Comparison of ENCODE assay signal across 11 cellular contexts in genomic region chr18:79798346-79798998, GRCh38. TPM values are rescaled to one million over a fixed set of nuclear protein-coding genes. Genes with fewer than 3 reads are reported as not detected.
DNase-seq lines count a peak whose midpoint lies in the region; ATAC-seq and TF ChIP-seq lines count a peak whose summit lies in the region.
"Had no signal": no experiment of that assay in that cellular context is flagged by ENCODE, and none has a peak within 500 bp of the region (broad histone marks: within the 10 kb centered on the region; RNA-seq: fewer than 3 reads in every experiment).

No MANE protein-coding gene starts in this region.

- H3K27ac ChIP-seq in duodenal mucosa (ENCODE audit: low read depth, low read length), result no peak overlapping the region
- no peak overlapping the region for H3K27ac ChIP-seq in mesodermal cell (ENCODE audit: low read depth, low read length, severe bottlenecking)
- no peak overlapping the region for H3K27ac ChIP-seq in thoracic aorta

- ATAC-seq in activated T-cell treated with anti-CD3 and anti-CD28 coated beads, Interleukin-2, amount 50 U/mL, for 72 hours (replicated peaks in 1 of 2), result no peak
- ATAC-seq in thoracic aorta (ENCODE audit: insufficient number of reproducible peaks, low FRiP score, low read depth) (no peak), GM18519 (IDR thresholded peaks at IDR 0.05; ENCODE audit: low FRiP score, unreplicated experiment) (no peak), HG03439 (IDR thresholded peaks at IDR 0.05; ENCODE audit: unreplicated experiment) (no peak)
- ATAC-seq: activated CD4-positive, CD25-positive, alpha-beta regulatory T cell treated with anti-CD3 and anti-CD28 coated beads, Interleukin-2, amount 50 U/mL, for 24 hours had no signal

- H3K4me3 Mint-ChIP-seq in activated T-cell treated with anti-CD3 and anti-CD28 coated beads, Interleukin-2, amount 50 U/mL, for 72 hours, result peak overlapping the region; percentile 45 to 60
- H3K4me3 Mint-ChIP-seq: activated naive CD4-positive, alpha-beta T cell treated with anti-CD3 and anti-CD28 coated beads for 36 hours had no signal

- peaks cover 19% of the 10 kb centered on the region for H3K4me1 Mint-ChIP-seq in activated T-cell treated with anti-CD3 and anti-CD28 coated beads, Interleukin-2, amount 50 U/mL, for 72 hours (ENCODE audit: low read depth)

- H3K4me3 ChIP-seq in duodenal mucosa (ENCODE audit: low read depth in 1 of 2, low read length in 2 of 2), result peak overlapping the region; percentile 59 to 65
- peak overlapping the region; percentile 28 for H3K4me3 ChIP-seq in mesodermal cell (ENCODE audit: extremely low read depth, insufficient read depth, low read length, poor library complexity, severe bottlenecking)
- H3K4me3 ChIP-seq in thoracic aorta, result peak overlapping the region; percentile 48

- WGBS in mesodermal cell (ENCODE audit: insufficient coverage in 2 of 2), 2 experiments, result 2% methylated on average over 60 to 65 of the region's 78 CpGs

- no peaks in the 10 kb centered on the region for H3K36me3 ChIP-seq in duodenal mucosa (ENCODE audit: control insufficient read depth in 1 of 2, insufficient read depth in 2 of 2, low read length in 2 of 2)
- H3K36me3 ChIP-seq in mesodermal cell (ENCODE audit: control insufficient read depth, insufficient read depth, low read length), result no peaks in the 10 kb centered on the region
- no peaks in the 10 kb centered on the region for H3K36me3 ChIP-seq in thoracic aorta

- H3K4me1 ChIP-seq in duodenal mucosa (ENCODE audit: control insufficient read depth in 1 of 2, insufficient read depth in 2 of 2, low read length in 2 of 2) (peaks cover 8 to 13% of the 10 kb centered on the region in 2 donors), mesodermal cell (ENCODE audit: control insufficient read depth, insufficient read depth, low read length, poor library complexity, severe bottlenecking) (no peaks in the 10 kb centered on the region), thoracic aorta (ENCODE audit: control insufficient read depth in 1 of 2, low read depth in 2 of 2) (peaks cover 0 to 4% of the 10 kb centered on the region in 2 donors)

- no peak overlapping the region for H3K27ac Mint-ChIP-seq in activated T-cell treated with anti-CD3 and anti-CD28 coated beads, Interleukin-2, amount 50 U/mL, for 72 hours
- H3K27ac Mint-ChIP-seq: activated naive CD4-positive, alpha-beta T cell treated with anti-CD3 and anti-CD28 coated beads for 36 hours had no signal

- peak overlapping the region; percentile 55 to 63 for H3K9ac ChIP-seq in duodenal mucosa (ENCODE audit: low read depth in 1 of 2, low read length in 2 of 2)

- peaks cover 2% of the 10 kb centered on the region in 2 donors for H3K36me3 Mint-ChIP-seq in activated T-cell treated with anti-CD3 and anti-CD28 coated beads, Interleukin-2, amount 50 U/mL, for 72 hours (ENCODE audit: insufficient read depth in 2 of 2)

- H3K27me3 Mint-ChIP-seq in activated T-cell treated with anti-CD3 and anti-CD28 coated beads, Interleukin-2, amount 50 U/mL, for 72 hours (ENCODE audit: low read depth), result peaks cover 51% of the 10 kb centered on the region

- H3K27me3 ChIP-seq in duodenal mucosa (ENCODE audit: control insufficient read depth in 1 of 2, insufficient read depth in 2 of 2, low read length in 2 of 2) (peaks cover 21 to 28% of the 10 kb centered on the region in 2 donors), thoracic aorta (replicated peaks; ENCODE audit: insufficient read depth) (peaks cover 9% of the 10 kb centered on the region)

- H3K9me3 ChIP-seq in duodenal mucosa (ENCODE audit: control insufficient read depth in 1 of 2, low read length in 2 of 2) (no peaks in the 10 kb centered on the region), mesodermal cell (ENCODE audit: control insufficient read depth, low read length) (no peaks in the 10 kb centered on the region), thoracic aorta (no peaks in the 10 kb centered on the region)

- no peak for DNase-seq in activated T-cell treated with anti-CD3 and anti-CD28 coated beads, Interleukin-2, amount 50 U/mL, for 72 hours
- DNase-seq in activated T-cell treated with anti-CD3 and anti-CD28 coated beads, Interleukin-2, amount 50 U/mL, for 1 hour, result no peak
- no peak for DNase-seq in thoracic aorta (ENCODE audit: low spot score)
- no peak for DNase-seq in stimulated activated CD4-positive, alpha-beta T cell treated with anti-CD3 and anti-CD28 coated beads, Interleukin-4, amount 100 ng/mL, for 24 hours
- DNase-seq: MV-4-11 had no signal

- H3K9me3 Mint-ChIP-seq in activated T-cell treated with anti-CD3 and anti-CD28 coated beads, Interleukin-2, amount 50 U/mL, for 72 hours, result no peaks in the 10 kb centered on the region
- H3K9me3 Mint-ChIP-seq: activated naive CD4-positive, alpha-beta T cell treated with anti-CD3 and anti-CD28 coated beads for 36 hours had no signal

- no peak for TF ChIP-seq CTCF in thoracic aorta (IDR thresholded peaks at IDR 0.05)

RNA-seq across cellular contexts. Expression of gene KCNG2, which starts 0.7 kb away (rescaled TPM):
- total RNA-seq in activated T-cell treated with anti-CD3 and anti-CD28 coated beads, Interleukin-2, amount 50 U/mL, for 72 hours, result not detected
- 0.18 TPM for polyA plus RNA-seq in mesodermal cell (2013, experiment 1 of 2)
- not detected for polyA plus RNA-seq in mesodermal cell (2013, experiment 2 of 2)
- total RNA-seq in thoracic aorta, result 1 to 10 TPM in 1 of 2 donors, not detected in 1; 1.5 TPM
- total RNA-seq: activated naive CD4-positive, alpha-beta T cell treated with anti-CD3 and anti-CD28 coated beads for 36 hours had no signal
